Comparison of ENCODE assay signal across 31 cellular contexts in the genomic region with DNA sequence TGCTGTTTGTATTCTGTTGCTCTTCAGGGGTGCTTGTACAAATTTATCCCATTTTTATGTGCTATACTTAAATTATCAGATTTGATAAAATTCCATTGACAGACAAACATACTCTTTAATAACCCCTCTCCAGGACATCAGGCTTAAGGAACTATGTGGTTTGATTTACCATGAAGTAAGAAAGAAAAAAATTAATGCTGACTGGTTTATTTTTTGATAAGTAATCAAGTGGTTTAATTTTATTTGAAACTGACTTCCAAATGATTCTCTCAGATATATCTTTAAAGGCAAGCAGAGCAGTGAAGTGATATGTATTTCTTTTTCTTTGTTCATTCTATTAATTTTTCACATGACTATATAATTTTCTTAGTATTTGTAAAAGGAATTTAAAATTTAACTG.
"Had no signal": no experiment of that assay in that cellular context is flagged by ENCODE, and none has a peak within 500 bp of the region (broad histone marks: within the 10 kb centered on the region; RNA-seq: fewer than 3 reads in every experiment).

No MANE protein-coding gene starts in this region.

- ATAC-seq: natural killer cell; psoas muscle; right cardiac atrium; sciatic nerve; stimulated activated memory B cell treated with anti-CD40 and anti-IgM and Interleukin-4, amounts not matched to agents 10 μg/mL and 1 μg/mL and 100 μg/mL, for 72 hours; stimulated activated naive CD8-positive, alpha-beta T cell treated with anti-CD3 and anti-CD28 coated beads, Interleukin-15, amount 100 ng/mL, for 72 hours; stimulated activated naive CD8-positive, alpha-beta T cell treated with anti-CD3 and anti-CD28 coated beads, Interleukin-15, Interleukin-2, amounts not matched to agents 100 U/mL and 50 U/mL, for 24 hours; upper lobe of right lung had no signal

- H3K36me3 ChIP-seq: neural progenitor cell, ovary, spleen, suprapubic skin, tibial artery, transverse colon, upper lobe of right lung, uterus had no signal

- DNase-seq: natural killer cell; occipital lobe; ovary; posterior cingulate gyrus; psoas muscle; right cardiac atrium; spleen; stimulated activated CD4-positive, alpha-beta T cell treated with anti-CD3 and anti-CD28 coated beads, Interleukin-12 subunit alpha, Interleukin-12 subunit beta, amount 100 ng/mL, for 4 hours; stimulated activated CD4-positive, alpha-beta T cell treated with anti-CD3 and anti-CD28 coated beads, Interleukin-1b, Interleukin-23, amount 100 ng/mL, for 48 hours; stimulated activated CD4-positive, alpha-beta T cell treated with anti-CD3 and anti-CD28 coated beads, Interleukin-4, amount 100 ng/mL, for 1 hour; stimulated activated CD4-positive, alpha-beta T cell treated with anti-CD3 and anti-CD28 coated beads, Interleukin-4, amount 100 ng/mL, for 4 hours; stimulated activated CD8-positive, alpha-beta memory T cell treated with anti-CD3 and anti-CD28 coated beads, Interleukin-4, amount 100 ng/mL, for 48 hours; stimulated activated naive CD4-positive, alpha-beta T cell; stimulated activated naive CD8-positive, alpha-beta T cell treated with anti-CD3 and anti-CD28 coated beads, Interleukin-15, amount 100 ng/mL, for 72 hours; stimulated activated naive CD8-positive, alpha-beta T cell treated with anti-CD3 and anti-CD28 coated beads, Interleukin-15, Interleukin-2, amounts not matched to agents 100 U/mL and 50 U/mL, for 24 hours; substantia nigra; testis; tibial artery; transverse colon; upper lobe of right lung; uterus had no signal

- H3K27me3 ChIP-seq: neural progenitor cell, ovary, spleen, suprapubic skin, testis, tibial artery, transverse colon, upper lobe of right lung, uterus had no signal

- H3K36me3 Mint-ChIP-seq: neural progenitor cell; stimulated activated memory B cell treated with anti-CD40 and anti-IgM and Interleukin-4, amounts not matched to agents 10 μg/mL and 1 μg/mL and 100 μg/mL, for 72 hours; type B pancreatic cell had no signal

- H3K4me1 ChIP-seq: parathyroid adenoma, psoas muscle, spleen, suprapubic skin, testis, tibial artery, transverse colon, upper lobe of right lung, uterus had no signal

- H2AFZ ChIP-seq: neural progenitor cell, parathyroid adenoma had no signal

- H3K4me3 Mint-ChIP-seq: natural killer cell; nephron; neural progenitor cell; stimulated activated memory B cell treated with anti-CD40 and anti-IgM and Interleukin-4, amounts not matched to agents 10 μg/mL and 1 μg/mL and 100 μg/mL, for 72 hours; stimulated activated naive CD8-positive, alpha-beta T cell treated with anti-CD3 and anti-CD28 coated beads, Interleukin-15, amount 100 ng/mL, for 72 hours; type B pancreatic cell had no signal

- H3K4me2 ChIP-seq: neural progenitor cell, smooth muscle cell had no signal

- H3K4me1 Mint-ChIP-seq: natural killer cell; nephron; stimulated activated memory B cell treated with anti-CD40 and anti-IgM and Interleukin-4, amounts not matched to agents 10 μg/mL and 1 μg/mL and 100 μg/mL, for 72 hours; stimulated activated naive CD8-positive, alpha-beta T cell treated with anti-CD3 and anti-CD28 coated beads, Interleukin-15, amount 100 ng/mL, for 72 hours had no signal

- H3K27ac Mint-ChIP-seq: natural killer cell; nephron; neural progenitor cell; progenitor cell of endocrine pancreas; stimulated activated memory B cell treated with anti-CD40 and anti-IgM and Interleukin-4, amounts not matched to agents 10 μg/mL and 1 μg/mL and 100 μg/mL, for 72 hours; stimulated activated naive CD8-positive, alpha-beta T cell treated with anti-CD3 and anti-CD28 coated beads, Interleukin-15, amount 100 ng/mL, for 72 hours; type B pancreatic cell had no signal

- H3K9ac ChIP-seq: neural progenitor cell, parathyroid adenoma had no signal

- H3K79me2 ChIP-seq: parathyroid adenoma had no signal

- H3K27ac ChIP-seq: neural progenitor cell, ovary, parathyroid adenoma, psoas muscle, skin epidermis, spleen, suprapubic skin, testis, tibial artery, transverse colon, upper lobe of right lung, uterus had no signal

- H3K4me3 ChIP-seq: neural progenitor cell, ovary, psoas muscle, skin epidermis, smooth muscle cell, spleen, suprapubic skin, testis, tibial artery, transverse colon, upper lobe of right lung, uterus had no signal

- H3K9me3 ChIP-seq: ovary, psoas muscle, suprapubic skin, testis, tibial artery, upper lobe of right lung, uterus had no signal

- H3K27me3 Mint-ChIP-seq: progenitor cell of endocrine pancreas; stimulated activated memory B cell treated with anti-CD40 and anti-IgM and Interleukin-4, amounts not matched to agents 10 μg/mL and 1 μg/mL and 100 μg/mL, for 72 hours; stimulated activated naive CD8-positive, alpha-beta T cell treated with anti-CD3 and anti-CD28 coated beads, Interleukin-15, amount 100 ng/mL, for 72 hours; type B pancreatic cell had no signal

- H3K9me3 Mint-ChIP-seq: nephron, neural progenitor cell, type B pancreatic cell had no signal
